8 cellular contexts compared by ENCODE assay signal in genomic region chr14:103624860-103625259, GRCh38. TPM values are rescaled to one million over a fixed set of nuclear protein-coding genes. Genes with fewer than 3 reads are reported as not detected.
DNase-seq lines count a peak whose midpoint lies in the region; ATAC-seq, FAIRE-seq and TF ChIP-seq lines count a peak whose summit lies in the region.

No MANE protein-coding gene starts in this region.

- peak overlapping the region; percentile 90 for H3K27ac Mint-ChIP-seq in astrocyte (ENCODE audit: unreplicated experiment)

- H3K4me3 ChIP-seq in astrocyte (ENCODE audit: insufficient read depth, low read depth, low read length), result no peak overlapping the region
- H3K4me3 ChIP-seq in left lung, result no peak overlapping the region
- no peak overlapping the region for H3K4me3 ChIP-seq in tibial nerve

- no peak for TF ChIP-seq EP300 in tibial nerve (IDR thresholded peaks at IDR 0.05)

- H3K27me3 Mint-ChIP-seq in astrocyte (ENCODE audit: low read depth, unreplicated experiment), result peaks cover 1% of the 10 kb centered on the region

- peaks cover 1% of the 10 kb centered on the region for H4K20me1 ChIP-seq in astrocyte (ENCODE audit: insufficient read depth, low read length)

- H3K27me3 ChIP-seq in astrocyte (ENCODE audit: insufficient read depth, low read length) (no peaks in the 10 kb centered on the region), left lung (no peaks in the 10 kb centered on the region), tibial nerve (no peaks in the 10 kb centered on the region)

- no peaks in the 10 kb centered on the region for H3K36me3 Mint-ChIP-seq in astrocyte (ENCODE audit: low read depth, unreplicated experiment)

- H3K9ac ChIP-seq in astrocyte (ENCODE audit: low read length), result peak overlapping the region; percentile 45

- WGBS in tibial nerve, 2 donors, result 21 to 30% methylated on average over 10 of the region's 10 CpGs

- peak overlapping the region; percentile 48 for H3K4me2 ChIP-seq in astrocyte (ENCODE audit: low read length)

- H3K4me1 ChIP-seq in astrocyte (ENCODE audit: insufficient read depth, low read length) (peaks cover 18% of the 10 kb centered on the region), left lung (peaks cover 29 to 48% of the 10 kb centered on the region in 2 donors), tibial nerve (peaks cover 0 to 33% (median 17%) of the 10 kb centered on the region in 4 donors)

- H3K9me3 Mint-ChIP-seq in astrocyte (ENCODE audit: unreplicated experiment), result no peaks in the 10 kb centered on the region

- H3K27ac ChIP-seq in astrocyte (ENCODE audit: low read depth, low read length) (no peak overlapping the region), left lung (peak overlapping the region; percentile 78 to 82), tibial nerve (peak overlapping the region in 3 of 4 donors; percentile 3 to 81 (median 66)), substantia nigra (ENCODE audit: low read depth, low read length, poor library complexity, severe bottlenecking) (no peak overlapping the region)

- no peak for TF ChIP-seq CTCF in astrocyte (IDR thresholded peaks at IDR 0.05; ENCODE audit: insufficient read depth, low read depth, low read length)
- TF ChIP-seq CTCF in left lung (IDR thresholded peaks at IDR 0.05), result no peak
- TF ChIP-seq CTCF in tibial nerve (IDR thresholded peaks at IDR 0.05), result no peak

- H3K4me1 Mint-ChIP-seq in astrocyte (ENCODE audit: low read depth, unreplicated experiment), result peaks cover 16% of the 10 kb centered on the region

- H3K9me3 ChIP-seq in astrocyte (ENCODE audit: insufficient read depth, low read depth, low read length), result no peaks in the 10 kb centered on the region
- H3K9me3 ChIP-seq in left lung, result no peaks in the 10 kb centered on the region
- H3K9me3 ChIP-seq in tibial nerve, result no peaks in the 10 kb centered on the region

- DNase-seq in COLO668 (lab: John Stamatoyannopoulos, UW; ENCODE audit: unreplicated experiment) (peak; percentile 56), NCI-H510A treated with DMSO at 0.1 percent for 48 hours (lab: John Stamatoyannopoulos, UW) (peak; percentile 63), astrocyte (ENCODE audit: low read depth) (peak; percentile 56), left lung (peak; percentile 82 to 91), tibial nerve (ENCODE audit: low spot score in 2 of 2) (peak; percentile 51 to 52), KG1 (lab: John Stamatoyannopoulos, UW) (no peak), middle frontal gyrus (ENCODE audit: extremely low spot score, low spot score) (no peak), substantia nigra (lab: John Stamatoyannopoulos, UW) (no peak)

- intact Hi-C loops in left lung (cut with DNase I), result no loop called here

- no peak overlapping the region for H3K4me3 Mint-ChIP-seq in astrocyte (ENCODE audit: unreplicated experiment)

- no peak for FAIRE-seq in astrocyte (lab: Jason Lieb, UNC)

- peaks cover 11% of the 10 kb centered on the region for H3K79me2 ChIP-seq in astrocyte (ENCODE audit: insufficient read depth, low read length)

- peak overlapping the region; percentile 8 for H2AFZ ChIP-seq in astrocyte (ENCODE audit: low read depth, low read length)

- H3K36me3 ChIP-seq in astrocyte (ENCODE audit: insufficient read depth, low read length) (no peaks in the 10 kb centered on the region), left lung (no peaks in the 10 kb centered on the region), tibial nerve (no peaks in the 10 kb centered on the region)

- TF ChIP-seq POLR2A in tibial nerve (IDR thresholded peaks at IDR 0.05), result no peak

- ATAC-seq in left lung, result peak; percentile 55

RNA-seq across cellular contexts. Expression of gene KLC1, which starts 4.2 kb away (rescaled TPM):
- total RNA-seq in astrocyte, result 226 and 238 TPM in 2 replicates
- 100 to 1,000 TPM; 152 to 167 TPM for total RNA-seq in left lung
- 100 to 1,000 TPM; 402 to 561 (median 495) TPM for total RNA-seq in tibial nerve

Comparison
In these comparisons a context has a peak if more than half of its experiments do, and no peak if none do; other contexts are left out.
1. DNase-seq: peak in COLO668 (single experiment), NCI-H510A treated with DMSO at 0.1 percent for 48 hours (single experiment), astrocyte (single experiment), left lung (2 of 2) and tibial nerve (2 of 2); none in KG1 (single experiment), middle frontal gyrus (single experiment) and substantia nigra (0 of 49).
2. H3K27ac ChIP-seq: peak in left lung (2 of 2) and tibial nerve (3 of 4); none in astrocyte (single experiment) and substantia nigra (single experiment).